Comparison of ENCODE assay signal across 22 cellular contexts in genomic region chr16:47060596-47060995, GRCh38.
"Had no signal": no experiment of that assay in that cellular context is flagged by ENCODE, and none has a peak within 500 bp of the region (broad histone marks: within the 10 kb centered on the region; RNA-seq: fewer than 3 reads in every experiment).

No MANE protein-coding gene starts in this region.

- H3K36me3 ChIP-seq: esophagus squamous epithelium, gastroesophageal sphincter, suprapubic skin, thyroid gland, uterus had no signal

- H3K4me1 ChIP-seq: esophagus squamous epithelium, gastroesophageal sphincter, parathyroid adenoma, psoas muscle, suprapubic skin, thyroid gland, uterus had no signal

- H3K27ac Mint-ChIP-seq: effector memory CD8-positive, alpha-beta T cell; naive thymus-derived CD4-positive, alpha-beta T cell; nephron progenitor cell; stimulated activated effector memory CD8-positive, alpha-beta T cell treated with anti-CD3 and anti-CD28 coated beads, Interleukin-12 subunit alpha, Interleukin-12 subunit beta, amount 100 ng/mL, for 72 hours; type B pancreatic cell had no signal

- ATAC-seq: effector memory CD8-positive, alpha-beta T cell; gastroesophageal sphincter; left ventricle myocardium superior; naive thymus-derived CD4-positive, alpha-beta T cell; psoas muscle; stimulated activated effector memory CD8-positive, alpha-beta T cell treated with anti-CD3 and anti-CD28 coated beads, Interleukin-12 subunit alpha, Interleukin-12 subunit beta, amount 100 ng/mL, for 72 hours; stimulated activated naive CD8-positive, alpha-beta T cell treated with anti-CD3 and anti-CD28 coated beads, Interleukin-15, Interleukin-2, amounts not matched to agents 100 U/mL and 50 U/mL, for 24 hours had no signal

- H3K9me3 ChIP-seq: esophagus squamous epithelium, psoas muscle, suprapubic skin, thyroid gland, uterus had no signal

- H3K27me3 Mint-ChIP-seq: effector memory CD8-positive, alpha-beta T cell; type B pancreatic cell had no signal

- H3K27me3 ChIP-seq: esophagus squamous epithelium, suprapubic skin, thyroid gland, uterus had no signal

- H3K9ac ChIP-seq: parathyroid adenoma had no signal

- H3K4me3 Mint-ChIP-seq: effector memory CD8-positive, alpha-beta T cell; naive thymus-derived CD4-positive, alpha-beta T cell; nephron progenitor cell; stimulated activated effector memory CD8-positive, alpha-beta T cell treated with anti-CD3 and anti-CD28 coated beads, Interleukin-12 subunit alpha, Interleukin-12 subunit beta, amount 100 ng/mL, for 72 hours; type B pancreatic cell had no signal

- H3K27ac ChIP-seq: esophagus squamous epithelium, gastroesophageal sphincter, parathyroid adenoma, psoas muscle, suprapubic skin, thyroid gland, uterus had no signal

- H3K4me1 Mint-ChIP-seq: stimulated activated effector memory CD8-positive, alpha-beta T cell treated with anti-CD3 and anti-CD28 coated beads, Interleukin-12 subunit alpha, Interleukin-12 subunit beta, amount 100 ng/mL, for 72 hours had no signal

- H3K9me3 Mint-ChIP-seq: effector memory CD8-positive, alpha-beta T cell; stimulated activated effector memory CD8-positive, alpha-beta T cell treated with anti-CD3 and anti-CD28 coated beads, Interleukin-12 subunit alpha, Interleukin-12 subunit beta, amount 100 ng/mL, for 72 hours had no signal

- H3K4me3 ChIP-seq: esophagus squamous epithelium, gastroesophageal sphincter, lung, psoas muscle, suprapubic skin, thyroid gland, uterus had no signal

- DNase-seq: effector memory CD8-positive, alpha-beta T cell; esophagus squamous epithelium; foreskin fibroblast; glutamatergic neuron; left ventricle myocardium superior; mesenchymal stem cell; naive thymus-derived CD4-positive, alpha-beta T cell; nephron progenitor cell; psoas muscle; retina; small intestine; stimulated activated CD4-positive, alpha-beta T cell treated with anti-CD3 and anti-CD28 coated beads, Interleukin-2, amount 100 ng/mL, for 48 hours; stimulated activated CD8-positive, alpha-beta memory T cell treated with anti-CD3 and anti-CD28 coated beads, Interleukin-4, amount 100 ng/mL, for 48 hours; stimulated activated naive CD8-positive, alpha-beta T cell treated with anti-CD3 and anti-CD28 coated beads, Interleukin-15, Interleukin-2, amounts not matched to agents 100 U/mL and 50 U/mL, for 24 hours; thyroid gland; uterus had no signal

- H3K36me3 Mint-ChIP-seq: stimulated activated effector memory CD8-positive, alpha-beta T cell treated with anti-CD3 and anti-CD28 coated beads, Interleukin-12 subunit alpha, Interleukin-12 subunit beta, amount 100 ng/mL, for 72 hours; type B pancreatic cell had no signal
